In the genomic region with DNA sequence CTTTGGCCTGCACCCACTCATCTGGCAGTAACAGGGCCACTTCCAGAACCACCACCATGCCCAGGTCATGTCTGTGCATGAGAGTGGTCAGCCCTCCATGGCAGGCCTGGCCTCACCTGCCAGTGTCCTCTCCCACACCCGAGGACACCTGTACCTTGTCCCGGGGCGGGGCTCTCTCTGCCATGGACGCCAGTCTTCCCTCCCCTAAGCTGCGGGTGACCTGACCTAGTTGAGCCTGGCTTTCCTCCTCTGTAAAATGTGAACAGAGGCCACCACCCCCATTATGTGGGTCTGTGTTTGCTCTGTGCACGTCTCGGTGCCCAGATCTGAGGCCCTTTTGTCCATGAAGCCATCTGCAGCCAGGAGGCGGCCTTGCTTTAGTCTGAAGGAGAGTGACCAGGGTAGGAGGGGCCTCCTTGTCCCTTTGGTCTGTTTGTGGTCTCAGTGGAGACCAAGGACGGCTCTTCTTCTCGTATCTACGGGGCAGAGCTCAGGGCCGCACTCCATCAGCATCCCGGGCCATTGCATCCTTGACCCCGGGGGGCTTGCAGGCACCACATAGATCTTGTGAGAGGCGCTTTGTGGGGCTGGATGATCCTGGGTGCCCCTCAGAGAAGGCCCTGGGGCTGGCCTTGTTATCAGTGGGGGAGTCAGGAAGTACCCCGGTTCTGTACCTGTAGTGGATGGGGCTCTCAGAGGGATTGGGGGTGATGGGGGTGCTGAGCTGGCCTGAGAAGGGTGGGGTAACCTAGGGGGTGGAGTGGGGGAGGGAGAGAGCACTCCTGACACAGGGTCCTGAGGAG, we compare ENCODE assay signal across 16 cellular contexts.
A peak's percentile ranks its signal among the peaks of the same experiment; 100 is the strongest.
DNase-seq lines count a peak whose midpoint lies in the region; ATAC-seq and TF ChIP-seq lines count a peak whose summit lies in the region.
"Had no signal": no experiment of that assay in that cellular context is flagged by ENCODE, and none has a peak within 500 bp of the region (broad histone marks: within the 10 kb centered on the region; RNA-seq: fewer than 3 reads in every experiment).

No MANE protein-coding gene starts in this region.

- no peak overlapping the region for H3K4me3 ChIP-seq in epithelial cell of proximal tubule (ENCODE audit: low read depth, low read length)
- no peak overlapping the region for H3K4me3 ChIP-seq in effector memory CD4-positive, alpha-beta T cell (ENCODE audit: insufficient read depth, low read depth, low read length, poor library complexity, severe bottlenecking)
- H3K4me3 ChIP-seq: A549 had no signal

- no peak for DNase-seq in activated naive CD4-positive, alpha-beta T cell treated with anti-CD3 and anti-CD28 coated beads, Interleukin-2, amount 50 U/mL, for 72 hours (ENCODE audit: low spot score in 2 of 2)
- no peak for DNase-seq in activated naive CD4-positive, alpha-beta T cell treated with anti-CD3 and anti-CD28 coated beads for 36 hours
- DNase-seq in epithelial cell of proximal tubule (ENCODE audit: low read depth), result no peak
- DNase-seq in mesenteric fat pad (ENCODE audit: low spot score), result peak; percentile 82
- no peak for DNase-seq in type B pancreatic cell (ENCODE audit: extremely low spot score, unreplicated experiment)
- DNase-seq in effector memory CD4-positive, alpha-beta T cell, result no peak
- DNase-seq in central memory CD4-positive, alpha-beta T cell, result no peak
- no peak for DNase-seq in EL
- DNase-seq: brain microvascular endothelial cell; mesenchymal stem cell; NCI-H146; NCI-H69; stimulated activated CD4-positive, alpha-beta T cell treated with anti-CD3 and anti-CD28 coated beads, Interleukin-12 subunit alpha, Interleukin-12 subunit beta, amount 100 ng/mL, for 4 hours had no signal

- no peaks in the 10 kb centered on the region for H3K36me3 Mint-ChIP-seq in activated naive CD4-positive, alpha-beta T cell treated with anti-CD3 and anti-CD28 coated beads, Interleukin-2, amount 50 U/mL, for 72 hours
- H3K36me3 Mint-ChIP-seq in activated naive CD4-positive, alpha-beta T cell treated with anti-CD3 and anti-CD28 coated beads for 36 hours (ENCODE audit: low read depth), result no peaks in the 10 kb centered on the region
- no peaks in the 10 kb centered on the region for H3K36me3 Mint-ChIP-seq in type B pancreatic cell
- H3K36me3 Mint-ChIP-seq: CD8-positive, alpha-beta memory T cell; WTC11 had no signal

- H3K27me3 Mint-ChIP-seq in activated naive CD4-positive, alpha-beta T cell treated with anti-CD3 and anti-CD28 coated beads for 36 hours (ENCODE audit: low read depth), result no peaks in the 10 kb centered on the region
- H3K27me3 Mint-ChIP-seq in type B pancreatic cell, result no peaks in the 10 kb centered on the region
- H3K27me3 Mint-ChIP-seq: CD8-positive, alpha-beta memory T cell had no signal

- H3K27ac Mint-ChIP-seq in activated naive CD4-positive, alpha-beta T cell treated with anti-CD3 and anti-CD28 coated beads, Interleukin-2, amount 50 U/mL, for 72 hours, result peak overlapping the region; percentile 33 to 36
- no peak overlapping the region for H3K27ac Mint-ChIP-seq in activated naive CD4-positive, alpha-beta T cell treated with anti-CD3 and anti-CD28 coated beads for 36 hours
- H3K27ac Mint-ChIP-seq in type B pancreatic cell, result peak overlapping the region; percentile 34
- H3K27ac Mint-ChIP-seq: WTC11 had no signal

- no peaks in the 10 kb centered on the region for H3K9me3 ChIP-seq in effector memory CD4-positive, alpha-beta T cell (ENCODE audit: control insufficient read depth, low read length)
- H3K9me3 ChIP-seq: A549 had no signal

- H3K27ac ChIP-seq in effector memory CD4-positive, alpha-beta T cell (ENCODE audit: insufficient read depth, low read length, poor library complexity, severe bottlenecking), result no peak overlapping the region
- H3K27ac ChIP-seq: brain microvascular endothelial cell had no signal

- no peaks in the 10 kb centered on the region for H3K9me3 Mint-ChIP-seq in activated naive CD4-positive, alpha-beta T cell treated with anti-CD3 and anti-CD28 coated beads, Interleukin-2, amount 50 U/mL, for 72 hours
- no peaks in the 10 kb centered on the region for H3K9me3 Mint-ChIP-seq in activated naive CD4-positive, alpha-beta T cell treated with anti-CD3 and anti-CD28 coated beads for 36 hours
- no peaks in the 10 kb centered on the region for H3K9me3 Mint-ChIP-seq in type B pancreatic cell
- H3K9me3 Mint-ChIP-seq: CD8-positive, alpha-beta memory T cell; WTC11 had no signal

- no peaks in the 10 kb centered on the region for H3K4me1 ChIP-seq in effector memory CD4-positive, alpha-beta T cell (ENCODE audit: control insufficient read depth, insufficient read depth, low read length, poor library complexity, severe bottlenecking)
- H3K4me1 ChIP-seq: A549 had no signal

- H3K4me1 Mint-ChIP-seq in activated naive CD4-positive, alpha-beta T cell treated with anti-CD3 and anti-CD28 coated beads for 36 hours (ENCODE audit: low read depth), result no peaks in the 10 kb centered on the region
- H3K4me1 Mint-ChIP-seq in type B pancreatic cell (ENCODE audit: unreplicated experiment), result peaks cover 6% of the 10 kb centered on the region
- H3K4me1 Mint-ChIP-seq: WTC11 had no signal

- TF ChIP-seq CTCF in epithelial cell of proximal tubule (conservative IDR thresholded peaks at IDR 0.05; ENCODE audit: low read depth, low read length) (peak; percentile 8), type B pancreatic cell (conservative IDR thresholded peaks at IDR 0.05) (no peak)

- no peak for ATAC-seq in activated naive CD4-positive, alpha-beta T cell treated with anti-CD3 and anti-CD28 coated beads, Interleukin-2, amount 50 U/mL, for 72 hours
- ATAC-seq: A549, WTC11 had no signal

- no peaks in the 10 kb centered on the region for H3K27me3 ChIP-seq in effector memory CD4-positive, alpha-beta T cell (replicated peaks; ENCODE audit: control insufficient read depth, insufficient read depth, low read length, poor library complexity, severe bottlenecking)
- H3K27me3 ChIP-seq: brain microvascular endothelial cell had no signal

- peaks cover 3% of the 10 kb centered on the region for H3K36me3 ChIP-seq in effector memory CD4-positive, alpha-beta T cell (ENCODE audit: control insufficient read depth, insufficient read depth, low read length)
- H3K36me3 ChIP-seq: brain microvascular endothelial cell had no signal

- no peak overlapping the region for H3K4me3 Mint-ChIP-seq in activated naive CD4-positive, alpha-beta T cell treated with anti-CD3 and anti-CD28 coated beads for 36 hours
- no peak overlapping the region for H3K4me3 Mint-ChIP-seq in type B pancreatic cell
- H3K4me3 Mint-ChIP-seq: CD8-positive, alpha-beta memory T cell; WTC11 had no signal

- intact Hi-C loops in activated naive CD4-positive, alpha-beta T cell treated with anti-CD3 and anti-CD28 coated beads for 36 hours (cut with micrococcal nuclease), result no loop called here

- CTCF ChIA-PET in activated naive CD4-positive, alpha-beta T cell treated with anti-CD3 and anti-CD28 coated beads for 36 hours (lab: Charles Lee), result no interaction called here
